21 cellular contexts compared by ENCODE assay signal in the genomic region with DNA sequence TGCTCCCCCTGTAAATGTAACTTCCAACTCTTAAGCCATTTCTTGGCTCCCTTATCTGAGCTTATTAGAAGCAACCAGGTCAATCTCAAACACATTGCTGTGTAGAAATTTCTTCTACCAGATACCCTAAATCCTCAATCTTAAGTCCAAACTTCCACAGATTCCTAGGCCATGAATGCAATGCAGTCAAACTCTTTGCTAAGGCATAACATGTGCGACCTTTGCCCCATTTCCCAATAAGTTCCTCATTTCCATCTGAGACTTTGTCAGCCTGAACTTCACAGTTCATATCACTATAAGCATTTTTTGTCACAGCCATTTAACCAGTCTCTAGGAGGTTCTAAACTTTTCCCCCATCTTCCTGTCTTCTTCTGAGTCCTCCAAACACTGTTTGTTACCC.
A peak's percentile ranks its signal among the peaks of the same experiment; 100 is the strongest.
DNase-seq lines count a peak whose midpoint lies in the region; ATAC-seq and TF ChIP-seq lines count a peak whose summit lies in the region.
"Had no signal": no experiment of that assay in that cellular context is flagged by ENCODE, and none has a peak within 500 bp of the region (broad histone marks: within the 10 kb centered on the region; RNA-seq: fewer than 3 reads in every experiment).

No MANE protein-coding gene starts in this region.

- H3K27me3 ChIP-seq in adipocyte (replicated peaks; ENCODE audit: control insufficient read depth, insufficient read depth, low read length) (no peaks in the 10 kb centered on the region), liver (ENCODE audit: control insufficient read depth in 4 of 4, insufficient read depth in 4 of 4, low read length in 3 of 4) (no peaks in the 10 kb centered on the region)
- H3K27me3 ChIP-seq: BE2C, spleen, upper lobe of right lung had no signal

- peaks cover 33% of the 10 kb centered on the region for H3K4me1 ChIP-seq in adipocyte (ENCODE audit: control insufficient read depth, insufficient read depth, low read length)
- no peaks in the 10 kb centered on the region for H3K4me1 ChIP-seq in liver (ENCODE audit: control insufficient read depth in 4 of 4, insufficient read depth in 4 of 4, low read length in 3 of 4)
- H3K4me1 ChIP-seq: BE2C, parathyroid adenoma, spleen had no signal

- TF ChIP-seq RAD21 in liver (IDR thresholded peaks at IDR 0.05): no peak

- H3K36me3 ChIP-seq in adipocyte (ENCODE audit: control insufficient read depth, insufficient read depth, low read length, severe bottlenecking) (no peaks in the 10 kb centered on the region), liver (ENCODE audit: control insufficient read depth in 4 of 4, insufficient read depth in 3 of 4, low read depth in 1 of 4, low read length in 3 of 4) (no peaks in the 10 kb centered on the region)
- H3K36me3 ChIP-seq: BE2C, spleen, upper lobe of right lung had no signal

- ATAC-seq in omental fat pad (ENCODE audit: low FRiP score): no peak
- ATAC-seq: Panc1, upper lobe of right lung, WTC11 had no signal

- 61% methylated on average over 1 of the region's 1 CpG for WGBS in liver

- POLR2A ChIA-PET in activated CD4-positive, alpha-beta memory T cell treated with anti-CD3 and anti-CD28 coated beads, Interleukin-2, amount 10 ng/mL, durations not matched to agents 7 days and 5 days (lab: Charles Lee): no interaction called here

- H3K9ac ChIP-seq in adipocyte (ENCODE audit: low read length) (peak overlapping the region; percentile 59), liver (ENCODE audit: low read depth in 1 of 2, low read length in 2 of 2) (no peak overlapping the region)
- H3K9ac ChIP-seq: parathyroid adenoma had no signal

- no peaks in the 10 kb centered on the region for H3K4me1 Mint-ChIP-seq in activated CD4-positive, alpha-beta memory T cell treated with anti-CD3 and anti-CD28 coated beads, Interleukin-2, amount 10 ng/mL, durations not matched to agents 7 days and 5 days
- H3K4me1 Mint-ChIP-seq: WTC11 had no signal

- no peak for TF ChIP-seq CTCF in AG09319 (IDR thresholded peaks at IDR 0.05; ENCODE audit: low read depth, low read length)
- TF ChIP-seq CTCF in liver (IDR thresholded peaks at IDR 0.05; ENCODE audit: low read depth, low read length, missing input control): no peak
- TF ChIP-seq CTCF in omental fat pad (IDR thresholded peaks at IDR 0.05): no peak

- no peak overlapping the region for H3K27ac ChIP-seq in liver (ENCODE audit: low read depth in 1 of 2, low read length in 2 of 2)
- H3K27ac ChIP-seq: parathyroid adenoma, spleen, upper lobe of right lung had no signal

- DNase-seq in AG09319 (ENCODE audit: extremely low read depth, low read depth) (peak; percentile 49), HS-5 (ENCODE audit: low read depth) (peak; percentile 41), adipocyte (ENCODE audit: low read depth) (peak; percentile 86), kidney glomerular epithelial cell (lab: John Stamatoyannopoulos, UW) (no peak), omental fat pad (ENCODE audit: low spot score) (no peak), H4 (ENCODE audit: low spot score) (no peak)
- DNase-seq in activated CD4-positive, alpha-beta memory T cell treated with anti-CD3 and anti-CD28 coated beads, Interleukin-2, amount 10 ng/mL, durations not matched to agents 7 days and 5 days: no peak
- DNase-seq: activated effector memory CD4-positive, alpha-beta T cell treated with Interleukin-2 at 50 U/mL for 16 hours; aorta; BE2C; DMS 273 treated with DMSO at 0.1 percent for 48 hours; hippocampal formation; NCI-H1930; NCI-H524 treated with DMSO at 0.1 percent for 48 hours; spleen; stimulated activated naive CD4-positive, alpha-beta T cell; upper lobe of right lung had no signal

- H3K27ac Mint-ChIP-seq in activated CD4-positive, alpha-beta memory T cell treated with anti-CD3 and anti-CD28 coated beads, Interleukin-2, amount 10 ng/mL, durations not matched to agents 7 days and 5 days: no peak overlapping the region
- H3K27ac Mint-ChIP-seq: WTC11 had no signal

- H3K36me3 Mint-ChIP-seq in activated CD4-positive, alpha-beta memory T cell treated with anti-CD3 and anti-CD28 coated beads, Interleukin-2, amount 10 ng/mL, durations not matched to agents 7 days and 5 days (ENCODE audit: low read depth): no peaks in the 10 kb centered on the region

- no peak overlapping the region for H3K4me3 Mint-ChIP-seq in activated CD4-positive, alpha-beta memory T cell treated with anti-CD3 and anti-CD28 coated beads, Interleukin-2, amount 10 ng/mL, durations not matched to agents 7 days and 5 days
- H3K4me3 Mint-ChIP-seq: WTC11 had no signal

- CTCF ChIA-PET in activated CD4-positive, alpha-beta memory T cell treated with anti-CD3 and anti-CD28 coated beads, Interleukin-2, amount 10 ng/mL, durations not matched to agents 7 days and 5 days (lab: Charles Lee): no interaction called here

- H3K9me3 ChIP-seq in adipocyte (ENCODE audit: control insufficient read depth, low read length): peaks cover 31% of the 10 kb centered on the region
- peaks cover 4 to 21% (median 5%) of the 10 kb centered on the region in 4 donors for H3K9me3 ChIP-seq in liver (ENCODE audit: control insufficient read depth in 4 of 4, low read length in 3 of 4)
- H3K9me3 ChIP-seq: BE2C had no signal

- H3K4me3 ChIP-seq in adipocyte (ENCODE audit: low read length) (no peak overlapping the region), liver (ENCODE audit: low read depth in 1 of 3, low read length in 3 of 3) (no peak overlapping the region)
- H3K4me3 ChIP-seq: spleen, upper lobe of right lung had no signal

- no peaks in the 10 kb centered on the region for H3K27me3 Mint-ChIP-seq in activated CD4-positive, alpha-beta memory T cell treated with anti-CD3 and anti-CD28 coated beads, Interleukin-2, amount 10 ng/mL, durations not matched to agents 7 days and 5 days

- H3K9me3 Mint-ChIP-seq in activated CD4-positive, alpha-beta memory T cell treated with anti-CD3 and anti-CD28 coated beads, Interleukin-2, amount 10 ng/mL, durations not matched to agents 7 days and 5 days: peaks cover 19% of the 10 kb centered on the region

TF ChIP-seq in liver, 16 proteins besides CTCF, POLR2A, EP300 and RAD21:
- TF ChIP-seq, protein P1, sequence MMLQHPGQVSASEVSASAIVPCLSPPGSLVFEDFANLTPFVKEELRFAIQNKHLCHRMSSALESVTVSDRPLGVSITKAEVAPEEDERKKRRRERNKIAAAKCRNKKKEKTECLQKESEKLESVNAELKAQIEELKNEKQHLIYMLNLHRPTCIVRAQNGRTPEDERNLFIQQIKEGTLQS (IDR thresholded peaks at IDR 0.05): no peak
- TF ChIP-seq FOXA2 (IDR thresholded peaks at IDR 0.05) (no peak), TAF1 (conservative IDR thresholded peaks at IDR 0.05) (no peak), EGR1 (IDR thresholded peaks at IDR 0.05; ENCODE audit: low read depth in 2 of 2) (no peak), FOXA1 (IDR thresholded peaks at IDR 0.05) (no peak), GABPA (IDR thresholded peaks at IDR 0.05 in 1 of 2, conservative IDR thresholded peaks at IDR 0.05 in 1 of 2) (no peak), HNF4A (conservative IDR thresholded peaks at IDR 0.05) (peak; percentile 69 to 72), SP1 (IDR thresholded peaks at IDR 0.05) (peak; percentile 10), JUND (IDR thresholded peaks at IDR 0.05) (no peak), NR2F2 (IDR thresholded peaks at IDR 0.05) (peak; percentile 50), HNF4G (IDR thresholded peaks at IDR 0.05) (no peak), RXRA (IDR thresholded peaks at IDR 0.05) (peak; percentile 31 to 41), YY1 (IDR thresholded peaks at IDR 0.05) (no peak)
- TF ChIP-seq, protein P2, sequence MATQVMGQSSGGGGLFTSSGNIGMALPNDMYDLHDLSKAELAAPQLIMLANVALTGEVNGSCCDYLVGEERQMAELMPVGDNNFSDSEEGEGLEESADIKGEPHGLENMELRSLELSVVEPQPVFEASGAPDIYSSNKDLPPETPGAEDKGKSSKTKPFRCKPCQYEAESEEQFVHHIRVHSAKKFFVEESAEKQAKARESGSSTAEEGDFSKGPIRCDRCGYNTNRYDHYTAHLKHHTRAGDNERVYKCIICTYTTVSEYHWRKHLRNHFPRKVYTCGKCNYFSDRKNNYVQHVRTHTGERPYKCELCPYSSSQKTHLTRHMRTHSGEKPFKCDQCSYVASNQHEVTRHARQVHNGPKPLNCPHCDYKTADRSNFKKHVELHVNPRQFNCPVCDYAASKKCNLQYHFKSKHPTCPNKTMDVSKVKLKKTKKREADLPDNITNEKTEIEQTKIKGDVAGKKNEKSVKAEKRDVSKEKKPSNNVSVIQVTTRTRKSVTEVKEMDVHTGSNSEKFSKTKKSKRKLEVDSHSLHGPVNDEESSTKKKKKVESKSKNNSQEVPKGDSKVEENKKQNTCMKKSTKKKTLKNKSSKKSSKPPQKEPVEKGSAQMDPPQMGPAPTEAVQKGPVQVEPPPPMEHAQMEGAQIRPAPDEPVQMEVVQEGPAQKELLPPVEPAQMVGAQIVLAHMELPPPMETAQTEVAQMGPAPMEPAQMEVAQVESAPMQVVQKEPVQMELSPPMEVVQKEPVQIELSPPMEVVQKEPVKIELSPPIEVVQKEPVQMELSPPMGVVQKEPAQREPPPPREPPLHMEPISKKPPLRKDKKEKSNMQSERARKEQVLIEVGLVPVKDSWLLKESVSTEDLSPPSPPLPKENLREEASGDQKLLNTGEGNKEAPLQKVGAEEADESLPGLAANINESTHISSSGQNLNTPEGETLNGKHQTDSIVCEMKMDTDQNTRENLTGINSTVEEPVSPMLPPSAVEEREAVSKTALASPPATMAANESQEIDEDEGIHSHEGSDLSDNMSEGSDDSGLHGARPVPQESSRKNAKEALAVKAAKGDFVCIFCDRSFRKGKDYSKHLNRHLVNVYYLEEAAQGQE (IDR thresholded peaks at IDR 0.05): no peak
- TF ChIP-seq, protein P3, sequence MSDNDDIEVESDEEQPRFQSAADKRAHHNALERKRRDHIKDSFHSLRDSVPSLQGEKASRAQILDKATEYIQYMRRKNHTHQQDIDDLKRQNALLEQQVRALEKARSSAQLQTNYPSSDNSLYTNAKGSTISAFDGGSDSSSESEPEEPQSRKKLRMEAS (IDR thresholded peaks at IDR 0.05): peak; percentile 18
- TF ChIP-seq, protein P4, sequence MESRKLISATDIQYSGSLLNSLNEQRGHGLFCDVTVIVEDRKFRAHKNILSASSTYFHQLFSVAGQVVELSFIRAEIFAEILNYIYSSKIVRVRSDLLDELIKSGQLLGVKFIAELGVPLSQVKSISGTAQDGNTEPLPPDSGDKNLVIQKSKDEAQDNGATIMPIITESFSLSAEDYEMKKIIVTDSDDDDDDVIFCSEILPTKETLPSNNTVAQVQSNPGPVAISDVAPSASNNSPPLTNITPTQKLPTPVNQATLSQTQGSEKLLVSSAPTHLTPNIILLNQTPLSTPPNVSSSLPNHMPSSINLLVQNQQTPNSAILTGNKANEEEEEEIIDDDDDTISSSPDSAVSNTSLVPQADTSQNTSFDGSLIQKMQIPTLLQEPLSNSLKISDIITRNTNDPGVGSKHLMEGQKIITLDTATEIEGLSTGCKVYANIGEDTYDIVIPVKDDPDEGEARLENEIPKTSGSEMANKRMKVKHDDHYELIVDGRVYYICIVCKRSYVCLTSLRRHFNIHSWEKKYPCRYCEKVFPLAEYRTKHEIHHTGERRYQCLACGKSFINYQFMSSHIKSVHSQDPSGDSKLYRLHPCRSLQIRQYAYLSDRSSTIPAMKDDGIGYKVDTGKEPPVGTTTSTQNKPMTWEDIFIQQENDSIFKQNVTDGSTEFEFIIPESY (IDR thresholded peaks at IDR 0.05): no peak

Comparison
In these comparisons a context has a peak if more than half of its experiments do, and no peak if none do; other contexts are left out.
1. DNase-seq: peak in AG09319 (single experiment), HS-5 (single experiment) and adipocyte (single experiment); none in kidney glomerular epithelial cell (single experiment), omental fat pad (single experiment), activated CD4-positive, alpha-beta memory T cell treated with anti-CD3 and anti-CD28 coated beads, Interleukin-2, amount 10 ng/mL, durations not matched to agents 7 days and 5 days (single experiment) and H4 (single experiment).